8 cellular contexts compared by ENCODE assay signal in the genomic region with DNA sequence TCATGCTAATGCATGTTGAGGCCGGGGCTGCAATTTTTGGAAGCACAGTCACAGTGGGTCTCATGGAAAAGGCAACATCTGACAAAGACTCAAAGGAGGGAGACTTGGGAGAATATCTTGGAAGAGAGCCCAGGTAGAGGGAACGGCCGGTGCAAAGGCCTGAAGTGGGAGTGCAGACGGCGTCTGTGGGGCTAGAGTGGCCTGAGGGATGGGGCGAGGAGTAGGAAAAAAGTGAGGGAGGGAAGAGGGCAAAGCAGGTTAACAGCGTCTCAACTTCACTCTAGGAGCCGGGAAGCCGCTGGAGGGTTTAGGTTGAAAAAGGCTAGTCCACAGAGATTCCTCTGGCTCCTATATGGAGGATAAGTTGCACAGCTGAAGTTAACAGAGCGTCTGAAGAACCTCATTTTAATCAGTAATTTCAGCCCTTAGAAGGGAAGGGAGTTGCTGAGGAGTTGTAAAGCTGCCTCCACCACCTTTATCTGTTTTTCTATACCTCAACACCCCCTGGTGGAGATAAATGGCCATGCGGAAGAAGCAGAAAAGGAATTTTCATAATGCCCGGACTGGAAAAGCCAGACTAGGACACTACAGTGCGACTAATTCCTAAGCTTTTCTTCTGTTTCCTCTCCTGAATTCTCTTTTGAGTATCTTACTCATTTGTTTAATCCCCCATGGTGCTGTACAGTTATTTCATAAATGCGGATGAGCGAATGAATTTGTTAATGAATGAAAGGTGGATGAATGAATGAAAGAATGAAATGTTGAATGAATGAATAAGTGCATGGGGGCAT.
A peak's percentile ranks its signal among the peaks of the same experiment; 100 is the strongest.
DNase-seq lines count a peak whose midpoint lies in the region; ATAC-seq, FAIRE-seq and TF ChIP-seq lines count a peak whose summit lies in the region.

No MANE protein-coding gene starts in this region.

- H3K4me1 ChIP-seq in NT2/D1 (ENCODE audit: insufficient read depth, insufficient read length) (no peaks in the 10 kb centered on the region), osteoblast (ENCODE audit: insufficient read depth, low read length) (peaks cover 12% of the 10 kb centered on the region)

- CTCF ChIA-PET in activated naive CD4-positive, alpha-beta T cell treated with anti-CD3 and anti-CD28 coated beads, Interleukin-2, amount 10 ng/mL, durations not matched to agents 7 days and 5 days (lab: Charles Lee): interaction anchor here (0.6 to 4.8 kb wide), 12 partner anchors 21 to 349 kb away, joined by 3 to 21 read pairs (median 3); no protein-coding TSS in a partner anchor

- H4K20me1 ChIP-seq in osteoblast (ENCODE audit: insufficient read depth, low read length): no peaks in the 10 kb centered on the region

- H3K4me3 ChIP-seq in NT2/D1 (ENCODE audit: insufficient read length, low read depth) (no peak overlapping the region), osteoblast (ENCODE audit: insufficient read depth, low read length) (no peak overlapping the region)

- H3K9ac ChIP-seq in NT2/D1 (ENCODE audit: insufficient read length, low read depth): peak overlapping the region; percentile 43

- peak overlapping the region; percentile 80 for H2AFZ ChIP-seq in osteoblast (ENCODE audit: low read length)

- H3K4me2 ChIP-seq in osteoblast (ENCODE audit: insufficient read depth, low read length): peak overlapping the region; percentile 47

- no peak for FAIRE-seq in HTR-8/SVneo (lab: Jason Lieb, UNC)

- peak; percentile 92 for TF ChIP-seq CTCF in osteoblast (IDR thresholded peaks at IDR 0.05; ENCODE audit: extremely low read depth, low read depth, low read length)

- H3K27me3 Mint-ChIP-seq in activated naive CD4-positive, alpha-beta T cell treated with anti-CD3 and anti-CD28 coated beads, Interleukin-2, amount 10 ng/mL, durations not matched to agents 7 days and 5 days: peaks cover 19% of the 10 kb centered on the region

- H3K79me2 ChIP-seq in osteoblast (ENCODE audit: insufficient read depth, low read length): no peaks in the 10 kb centered on the region

- H3K9me3 Mint-ChIP-seq in activated naive CD4-positive, alpha-beta T cell treated with anti-CD3 and anti-CD28 coated beads, Interleukin-2, amount 10 ng/mL, durations not matched to agents 7 days and 5 days: no peaks in the 10 kb centered on the region

- no peaks in the 10 kb centered on the region for H3K36me3 Mint-ChIP-seq in activated naive CD4-positive, alpha-beta T cell treated with anti-CD3 and anti-CD28 coated beads, Interleukin-2, amount 10 ng/mL, durations not matched to agents 7 days and 5 days

- H3K27ac ChIP-seq in osteoblast (ENCODE audit: low read depth, low read length): peak overlapping the region; percentile 51

- H3K27ac Mint-ChIP-seq in activated naive CD4-positive, alpha-beta T cell treated with anti-CD3 and anti-CD28 coated beads, Interleukin-2, amount 10 ng/mL, durations not matched to agents 7 days and 5 days: no peak overlapping the region

- H3K9me3 ChIP-seq in NT2/D1 (ENCODE audit: insufficient read depth, low read length) (no peaks in the 10 kb centered on the region), osteoblast (ENCODE audit: low read depth, low read length) (no peaks in the 10 kb centered on the region)

- H3K27me3 ChIP-seq in NT2/D1 (ENCODE audit: insufficient read depth, insufficient read length): no peaks in the 10 kb centered on the region
- H3K27me3 ChIP-seq in osteoblast (ENCODE audit: insufficient read depth, low read length): no peaks in the 10 kb centered on the region

- DNase-seq in CD1c-positive myeloid dendritic cell (ENCODE audit: extremely low spot score) (peak; percentile 65), HTR-8/SVneo (ENCODE audit: insufficient read length, low spot score) (peak; percentile 74), NT2/D1 (ENCODE audit: low read depth, low spot score) (peak; percentile 69), globus pallidus (ENCODE audit: low spot score) (peak; percentile 77), osteoblast (ENCODE audit: insufficient read length, low spot score, missing footprints) (peak; percentile 86)
- peak; percentile 60 for DNase-seq in activated naive CD4-positive, alpha-beta T cell treated with anti-CD3 and anti-CD28 coated beads, Interleukin-2, amount 10 ng/mL, durations not matched to agents 7 days and 5 days

- ATAC-seq in GM18868 (IDR thresholded peaks at IDR 0.05; ENCODE audit: unreplicated experiment): peak; percentile 63
- ATAC-seq in HG03520 (IDR thresholded peaks at IDR 0.05; ENCODE audit: unreplicated experiment): no peak

- H3K4me1 Mint-ChIP-seq in activated naive CD4-positive, alpha-beta T cell treated with anti-CD3 and anti-CD28 coated beads, Interleukin-2, amount 10 ng/mL, durations not matched to agents 7 days and 5 days: peaks cover 4% of the 10 kb centered on the region

- H3K36me3 ChIP-seq in NT2/D1 (ENCODE audit: insufficient read depth, insufficient read length, low read length): no peaks in the 10 kb centered on the region
- H3K36me3 ChIP-seq in osteoblast (ENCODE audit: insufficient read depth, low read length): no peaks in the 10 kb centered on the region

- no peak overlapping the region for H3K4me3 Mint-ChIP-seq in activated naive CD4-positive, alpha-beta T cell treated with anti-CD3 and anti-CD28 coated beads, Interleukin-2, amount 10 ng/mL, durations not matched to agents 7 days and 5 days
